8 cellular contexts compared by ENCODE assay signal in the genomic region with DNA sequence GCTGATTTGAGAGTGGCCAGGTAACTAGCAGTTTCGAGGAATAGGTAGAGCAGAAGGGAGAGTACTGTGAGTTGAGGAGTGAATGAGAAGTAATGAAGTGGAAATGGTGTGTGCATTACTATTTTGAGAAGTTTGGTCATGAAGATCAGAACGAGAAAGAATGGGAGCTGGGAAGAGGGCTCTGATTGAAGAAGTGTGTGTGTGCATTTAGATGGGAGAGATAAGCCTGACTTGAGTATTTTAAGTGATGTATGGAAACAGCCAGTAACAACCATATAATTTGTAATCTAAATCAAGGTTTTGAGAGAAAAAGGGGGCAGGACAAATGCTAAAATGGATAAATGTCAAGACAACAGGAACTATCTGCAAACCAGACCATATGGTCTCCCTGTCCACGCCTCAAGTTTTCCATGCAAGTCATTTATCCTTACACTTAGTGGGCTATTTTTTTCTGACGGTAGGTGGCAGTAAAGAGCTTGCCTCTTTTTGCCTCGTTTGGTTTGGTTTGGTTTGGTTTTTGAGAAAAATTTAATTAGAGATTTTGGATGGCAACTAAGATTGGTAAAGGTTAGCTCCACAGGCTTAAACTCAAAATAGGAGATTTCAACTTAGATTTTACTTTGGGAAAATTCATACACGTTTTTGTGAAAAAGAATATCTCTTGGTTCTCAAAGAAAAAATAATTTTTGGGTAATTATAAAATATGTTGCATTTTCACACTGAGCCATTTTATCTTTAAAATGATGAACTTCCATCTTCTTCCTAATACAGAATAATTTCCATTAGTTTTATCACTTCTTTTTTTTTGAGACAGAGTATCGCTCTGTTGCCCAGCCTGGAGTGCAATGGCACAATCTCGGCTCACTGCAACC. TPM values are rescaled to one million over a fixed set of nuclear protein-coding genes. Genes with fewer than 3 reads are reported as not detected.
A peak's percentile ranks its signal among the peaks of the same experiment; 100 is the strongest.
DNase-seq lines count a peak whose midpoint lies in the region; ATAC-seq, FAIRE-seq and TF ChIP-seq lines count a peak whose summit lies in the region.

No MANE protein-coding gene starts in this region.

- no peak for TF ChIP-seq POLR2A in K562 (conservative IDR thresholded peaks at IDR 0.05)

- 25% methylated on average over 8 of the region's 8 CpGs for WGBS in K562 (ENCODE audit: insufficient coverage, low coverage, missing lambda C conversion rate)

- H3K4me1 ChIP-seq in NT2/D1 (ENCODE audit: insufficient read depth, insufficient read length) (no peaks in the 10 kb centered on the region), K562 (replicated peaks in 1 of 2; ENCODE audit: control insufficient read depth in 2 of 2, insufficient read depth in 2 of 2, low read length in 2 of 2) (no peaks in the 10 kb centered on the region), kidney (ENCODE audit: control insufficient read depth in 1 of 2, insufficient read depth in 1 of 2, low read depth in 1 of 2, low read length in 2 of 2) (no peaks in the 10 kb centered on the region)

- intact Hi-C loops in K562 (cut with micrococcal nuclease) (loop anchor here (1.0 to 10.0 kb wide), 5 partner anchors 89 to 459 kb away; no protein-coding TSS in a partner anchor), kidney (cut with DNase I) (no loop called here)

- H3K27me3 ChIP-seq in NT2/D1 (ENCODE audit: insufficient read depth, insufficient read length) (no peaks in the 10 kb centered on the region), K562 (ENCODE audit: control insufficient read depth in 2 of 2, insufficient read depth in 2 of 2, low read length in 2 of 2) (peaks cover 3 to 9% of the 10 kb centered on the region in 2 experiments; a peak in 1 of 5 replicates)

- H3K36me3 ChIP-seq in NT2/D1 (ENCODE audit: insufficient read depth, insufficient read length, low read length) (no peaks in the 10 kb centered on the region), K562 (ENCODE audit: control insufficient read depth, insufficient read depth, low read length) (no peaks in the 10 kb centered on the region), kidney (ENCODE audit: control insufficient read depth in 1 of 2, insufficient read depth in 2 of 2, low read length in 2 of 2) (no peaks in the 10 kb centered on the region)

- no peak overlapping the region for H3K4me2 ChIP-seq in K562 (ENCODE audit: insufficient read depth, low read length)

- CTCF ChIA-PET in K562 (lab: Yijun Ruan, JAX; ENCODE audit: low intra/inter-chr PET ratio), result interaction anchor here (0.7 to 2.5 kb wide), 5 partner anchors 218 to 409 kb away, joined by 4 to 15 read pairs (median 4); no protein-coding TSS in a partner anchor

- FAIRE-seq in K562 (lab: Jason Lieb, UNC) (peak; percentile 94), kidney (lab: Jason Lieb, UNC) (peak; percentile 82)

- H2AFZ ChIP-seq in K562 (ENCODE audit: low read depth, low read length), result no peak overlapping the region

- DNase-seq in NCI-H510A treated with DMSO at 0.1 percent for 48 hours (lab: John Stamatoyannopoulos, UW) (peak; percentile 30), NCI-H510A (lab: John Stamatoyannopoulos, UW) (no peak), HT1080 (ENCODE audit: low read depth) (peak; percentile 70), NT2/D1 (ENCODE audit: low read depth, low spot score) (peak; percentile 71), K562 (ENCODE audit: extremely low read depth in 1 of 4, low spot score in 3 of 4) (peak; percentile 54 to 86 (median 57)), kidney (no peak)
- DNase-seq in stimulated activated naive CD8-positive, alpha-beta T cell treated with anti-CD3 and anti-CD28 coated beads, Interleukin-15, Interleukin-2, amounts not matched to agents 100 U/mL and 50 U/mL, for 24 hours, result peak; percentile 41

- peak; percentile 83 for ATAC-seq in K562
- ATAC-seq in stimulated activated naive CD8-positive, alpha-beta T cell treated with anti-CD3 and anti-CD28 coated beads, Interleukin-15, Interleukin-2, amounts not matched to agents 100 U/mL and 50 U/mL, for 24 hours, result peak; percentile 57
- ATAC-seq in GM19463 (IDR thresholded peaks at IDR 0.05; ENCODE audit: unreplicated experiment), result no peak

- TF ChIP-seq RAD21 in K562 (CRISPR knock-in tag; conservative IDR thresholded peaks at IDR 0.05 in 1 of 2, IDR thresholded peaks at IDR 0.05 in 1 of 2), result peak; percentile 88 to 92

- H3K9me3 ChIP-seq in NT2/D1 (ENCODE audit: insufficient read depth, low read length), result no peaks in the 10 kb centered on the region
- H3K9me3 ChIP-seq in K562 (replicated peaks; ENCODE audit: control insufficient read depth, insufficient read depth, low read depth, low read length), result 0 out of 2 replicates have a peak, but pooled peaks cover 1% of the 10 kb centered on the region
- no peaks in the 10 kb centered on the region for H3K9me3 ChIP-seq in kidney (ENCODE audit: control insufficient read depth in 1 of 2, low read length in 2 of 2)

- H4K20me1 ChIP-seq in K562 (replicated peaks; ENCODE audit: control insufficient read depth, insufficient read depth, low read length), result no peaks in the 10 kb centered on the region

- no TSS peak for BruUV-seq in K562 (replicated peaks; lab: Mats Ljungman, UMichigan)

- TF ChIP-seq EP300 in K562 (IDR thresholded peaks at IDR 0.05; ENCODE audit: low read length), result no peak

- H3K9ac ChIP-seq in NT2/D1 (ENCODE audit: insufficient read length, low read depth) (no peak overlapping the region), K562 (ENCODE audit: insufficient read depth in 1 of 2, low read depth in 2 of 2, low read length in 2 of 2) (no peak overlapping the region), kidney (ENCODE audit: low read length in 2 of 2) (no peak overlapping the region)

- H3K79me2 ChIP-seq in K562 (ENCODE audit: control insufficient read depth, insufficient read depth, low read length), result no peaks in the 10 kb centered on the region

- POLR2A ChIA-PET in K562 (lab: Yijun Ruan, JAX), result interaction anchor here (0.6 to 1.3 kb wide), 5 partner anchors 9 to 137 kb away, joined by 3 to 5 read pairs (median 3); a partner anchor contains a TSS

- H3K9me1 ChIP-seq in K562 (ENCODE audit: control insufficient read depth, insufficient read depth, low read length), result no peaks in the 10 kb centered on the region

- in situ Hi-C loops in K562 (cut with MboI), result loop anchor here (10.0 kb wide), 1 partner anchor 221 kb away; no protein-coding TSS in a partner anchor

- H3K27ac ChIP-seq in K562 (ENCODE audit: extremely low read depth, low read depth, low read length) (no peak overlapping the region), kidney (ENCODE audit: low read depth in 2 of 2, low read length in 2 of 2) (no peak overlapping the region)

- H3K4me3 ChIP-seq in NT2/D1 (ENCODE audit: insufficient read length, low read depth) (no peak overlapping the region), K562 (no peak overlapping the region), kidney (ENCODE audit: low read length in 2 of 2) (no peak overlapping the region)

- TF ChIP-seq CTCF in K562 (IDR thresholded peaks at IDR 0.05 in 2 of 3, conservative IDR thresholded peaks at IDR 0.05 in 1 of 3; ENCODE audit: insufficient read depth in 2 of 3, low read depth in 1 of 3, low read length in 3 of 3), result peak; percentile 84 to 98 (median 89)
- peak; percentile 87 for TF ChIP-seq CTCF in kidney (IDR thresholded peaks at IDR 0.05; ENCODE audit: borderline replicate concordance, extremely low read depth, insufficient read depth)

TF ChIP-seq in K562, 482 proteins besides CTCF, POLR2A, EP300 and RAD21 (continues in another document):
- TF ChIP-seq CBX3 (IDR thresholded peaks at IDR 0.05; ENCODE audit: borderline replicate concordance in 1 of 2, low read length in 2 of 2), result 0 out of 3 replicates have a peak, but pooled peaks of 1 of the 2 experiments have one; percentile 29
- TF ChIP-seq SMC3 (conservative IDR thresholded peaks at IDR 0.05; ENCODE audit: insufficient read depth, low read depth, low read length), result peak; percentile 70
- 0 out of 2 replicates have a peak, but pooled peaks have one; percentile 6 for TF ChIP-seq C11orf30 (IDR thresholded peaks at IDR 0.05; ENCODE audit: low read depth)
- TF ChIP-seq BCOR (IDR thresholded peaks at IDR 0.05), result no peak
- peak; percentile 57 for TF ChIP-seq NFE2 (IDR thresholded peaks at IDR 0.05; ENCODE audit: low read depth)
- peak; percentile 40 for TF ChIP-seq ZFP36 (IDR thresholded peaks at IDR 0.05; ENCODE audit: low read depth, low read length, partially characterized antibody)
- TF ChIP-seq, protein P1, sequence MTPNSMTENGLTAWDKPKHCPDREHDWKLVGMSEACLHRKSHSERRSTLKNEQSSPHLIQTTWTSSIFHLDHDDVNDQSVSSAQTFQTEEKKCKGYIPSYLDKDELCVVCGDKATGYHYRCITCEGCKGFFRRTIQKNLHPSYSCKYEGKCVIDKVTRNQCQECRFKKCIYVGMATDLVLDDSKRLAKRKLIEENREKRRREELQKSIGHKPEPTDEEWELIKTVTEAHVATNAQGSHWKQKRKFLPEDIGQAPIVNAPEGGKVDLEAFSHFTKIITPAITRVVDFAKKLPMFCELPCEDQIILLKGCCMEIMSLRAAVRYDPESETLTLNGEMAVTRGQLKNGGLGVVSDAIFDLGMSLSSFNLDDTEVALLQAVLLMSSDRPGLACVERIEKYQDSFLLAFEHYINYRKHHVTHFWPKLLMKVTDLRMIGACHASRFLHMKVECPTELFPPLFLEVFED (CRISPR knock-in tag; conservative IDR thresholded peaks at IDR 0.05), result peak; percentile 64; the same call in 1 of the 2 replicates

RNA-seq across cellular contexts. Expression of a gene that starts 9.5 kb away (rescaled TPM):
- 25.7 and 29.3 TPM in 2 replicates for total RNA-seq in HT1080 (2014; rRNA removed; shearing (Covaris generic))
- 15.8 and 36.1 TPM in 2 replicates for polyA plus RNA-seq in HT1080 (2015; cell fraction: cytosol; rRNA removed)
- polyA plus RNA-seq in HT1080 (2015; cell fraction: nucleus; rRNA removed), result 18.4 and 23.1 TPM in 2 replicates
- total RNA-seq in K562 (2011; cell fraction: chromatin; rRNA removed; ENCODE audit: low replicate concordance), result 64.2 and 174 TPM in 2 replicates
- total RNA-seq in K562 (2011; cell fraction: nucleolus; rRNA removed), result 35.9 and 39.9 TPM in 2 replicates
- total RNA-seq in K562 (2011; cell fraction: nucleoplasm; rRNA removed), result 70.5 and 113 TPM in 2 replicates
- total RNA-seq in K562 (2014; rRNA removed) (20.7 and 23.9 TPM in 2 replicates), K562 (2014; rRNA removed; fragmentation: Illumina TruSeq; extraction: Trizol) (31.7 and 33.7 TPM in 2 replicates), K562 (2015; rRNA removed; fragmentation: Illumina TruSeq; extraction: Trizol) (25.4 and 27.3 TPM in 2 replicates), K562 (2021) (22.9 and 23.7 TPM in 2 replicates), kidney (14.4 TPM)
- polyA plus RNA-seq in K562 (2011; rRNA removed) (26.6 and 27.4 TPM in 2 replicates), K562 (2014; fragmentation: Illumina TruSeq; extraction: Trizol) (16.1 and 18.8 TPM in 2 replicates), K562 (2014; fragmentation: Nextera tagmentation; extraction: Ambion mirVana) (1 to 10 TPM; 2.0 to 2.7 TPM), K562 (2014; rRNA removed) (15.0 and 16.0 TPM in 2 replicates), kidney (ENCODE audit: insufficient read depth, low read depth, low replicate concordance) (2.0 TPM)
- 9.0 and 13.7 TPM in 2 replicates for polyA plus RNA-seq in K562 (2011; cell fraction: cytosol; rRNA removed)
- polyA plus RNA-seq in K562 (2011; cell fraction: nucleus; rRNA removed), result 22.3 and 28.3 TPM in 2 replicates
- polyA plus RNA-seq in K562 (2012), result 10.3 and 16.2 TPM in 2 replicates
- polyA minus RNA-seq in K562 (2011; rRNA and poly(A)+ RNA removed), result 71.3 and 86.7 TPM in 2 replicates
- 26.2 and 27.0 TPM in 2 replicates for polyA minus RNA-seq in K562 (2011; cell fraction: cytosol; rRNA and poly(A)+ RNA removed)
- 24.5 and 32.4 TPM in 2 replicates for polyA minus RNA-seq in K562 (2011; cell fraction: nucleus; rRNA and poly(A)+ RNA removed)

Comparison
In these comparisons a context has a peak if more than half of its experiments do, and no peak if none do; other contexts are left out.
1. DNase-seq: peak in NCI-H510A treated with DMSO at 0.1 percent for 48 hours (single experiment), HT1080 (single experiment), NT2/D1 (single experiment), K562 (4 of 4) and stimulated activated naive CD8-positive, alpha-beta T cell treated with anti-CD3 and anti-CD28 coated beads, Interleukin-15, Interleukin-2, amounts not matched to agents 100 U/mL and 50 U/mL, for 24 hours (single experiment); none in NCI-H510A (single experiment) and kidney (single experiment).